In genomic region chr1:1538989-1539309, GRCh38 we compare ENCODE assay signal across 9 cellular contexts. TPM values are rescaled to one million over a fixed set of nuclear protein-coding genes. Genes with fewer than 3 reads are reported as not detected.
DNase-seq lines count a peak whose midpoint lies in the region; ATAC-seq and TF ChIP-seq lines count a peak whose summit lies in the region.
"Had no signal": no experiment of that assay in that cellular context is flagged by ENCODE, and none has a peak within 500 bp of the region (broad histone marks: within the 10 kb centered on the region; RNA-seq: fewer than 3 reads in every experiment).

No MANE protein-coding gene starts in this region.

- H3K36me3 ChIP-seq in SK-N-MC (ENCODE audit: insufficient read depth, low read length): no peaks in the 10 kb centered on the region; the same call in 1 of the 2 replicates
- no peaks in the 10 kb centered on the region for H3K36me3 ChIP-seq in ovary

- ATAC-seq in GM21528 (IDR thresholded peaks at IDR 0.05; ENCODE audit: low FRiP score, unreplicated experiment): no peak

- H3K9ac ChIP-seq in SK-N-MC (ENCODE audit: insufficient read length): no peak overlapping the region

- 33 to 60% (median 54%) methylated on average over 18 of the region's 18 CpGs for WGBS in ovary, 3 donors
- 82 to 83% methylated on average over 15 to 18 of the region's 18 CpGs for WGBS in lower leg skin, 2 donors

- TF ChIP-seq EP300 in ovary (IDR thresholded peaks at IDR 0.05): no peak

- intact Hi-C loops in ovary (cut with DNase I) (no loop called here), lower leg skin (cut with DNase I; ENCODE audit: low total_unique reads) (no loop called here)

- no peaks in the 10 kb centered on the region for H3K27me3 ChIP-seq in ovary

- no peak for TF ChIP-seq POLR2A in ovary (IDR thresholded peaks at IDR 0.05)
- TF ChIP-seq POLR2A in lower leg skin (IDR thresholded peaks at IDR 0.05): no peak

- H3K27ac ChIP-seq in SK-N-MC: no peak overlapping the region
- peak overlapping the region in 1 of 2 donors; percentile 75 for H3K27ac ChIP-seq in ovary

- peaks cover 11% of the 10 kb centered on the region for H3K4me1 ChIP-seq in ovary (ENCODE audit: insufficient read depth)

- DNase-seq in AG10803 (ENCODE audit: low read depth): no peak
- DNase-seq in SK-N-MC (ENCODE audit: low read depth, low spot score): no peak
- DNase-seq in fibroblast of the aortic adventitia (ENCODE audit: low read depth): no peak
- DNase-seq in ovary: peak in 1 of 5 donors; percentile 50
- no peak for DNase-seq in hippocampal formation (lab: John Stamatoyannopoulos, UW)
- DNase-seq in lower leg skin (ENCODE audit: low spot score in 2 of 2): no peak
- no peak for DNase-seq in ecto neural progenitor cell (ENCODE audit: low spot score)
- DNase-seq: NCI-H1694 treated with DMSO at 0.1 percent for 48 hours had no signal

- H3K4me3 ChIP-seq in AG10803 (ENCODE audit: low read length): peak overlapping the region; percentile 69
- H3K4me3 ChIP-seq in SK-N-MC: peak overlapping the region; percentile 76
- peak overlapping the region; percentile 73 for H3K4me3 ChIP-seq in fibroblast of the aortic adventitia (ENCODE audit: low read depth, low read length)
- H3K4me3 ChIP-seq in ovary: peak overlapping the region; percentile 57
- H3K4me3 ChIP-seq in lower leg skin (ENCODE audit: low read depth, poor library complexity, severe bottlenecking): no peak overlapping the region

- no peaks in the 10 kb centered on the region for H3K9me3 ChIP-seq in SK-N-MC (ENCODE audit: low read depth, low read length)
- no peaks in the 10 kb centered on the region for H3K9me3 ChIP-seq in ovary

- TF ChIP-seq CTCF in AG10803 (conservative IDR thresholded peaks at IDR 0.05; ENCODE audit: low read length) (no peak), fibroblast of the aortic adventitia (IDR thresholded peaks at IDR 0.05; ENCODE audit: insufficient read depth, low read length) (no peak), ovary (IDR thresholded peaks at IDR 0.05) (no peak), lower leg skin (IDR thresholded peaks at IDR 0.05) (no peak)

RNA-seq across cellular contexts. Expression of gene TMEM240, which starts 1.5 kb away (rescaled TPM):
- total RNA-seq in fibroblast of the aortic adventitia (ENCODE audit: low replicate concordance) (0.82 and 3.6 TPM in 2 replicates), ovary (10 to 100 TPM in 3 of 7 donors, 1 to 10 TPM in 4; 6.2 to 20.8 (median 9.9) TPM), lower leg skin (1 to 10 TPM in 2 of 4 donors, under 1 TPM in 1, not detected in 1; 0.57 to 2.6 (median 2.0) TPM)
- 10 to 100 TPM in 1 of 2 donors, not detected in 1; 30.3 TPM for polyA plus RNA-seq in ovary

RNA-seq across cellular contexts. Expression of gene ATAD3A, which starts 27.0 kb away (rescaled TPM):
- 28.0 and 35.6 TPM in 2 replicates for total RNA-seq in fibroblast of the aortic adventitia (ENCODE audit: low replicate concordance)
- total RNA-seq in ovary: 10 to 100 TPM in 6 of 7 donors, 1 to 10 TPM in 1; 7.6 to 23.9 (median 17.8) TPM
- 10 to 100 TPM in 1 of 2 donors, 1 to 10 TPM in 1; 2.8 to 11.0 TPM for polyA plus RNA-seq in ovary
- total RNA-seq in lower leg skin: 10 to 100 TPM; 23.2 to 33.3 (median 26.9) TPM

RNA-seq across cellular contexts. Expression of gene SSU72, which starts 35.7 kb away (rescaled TPM):
- 42.8 and 78.2 TPM in 2 replicates for total RNA-seq in fibroblast of the aortic adventitia (ENCODE audit: low replicate concordance)
- total RNA-seq in ovary: 100 to 1,000 TPM in 6 of 7 donors, 10 to 100 TPM in 1; 91.9 to 119 (median 113) TPM
- 100 to 1,000 TPM in 1 of 2 donors, 10 to 100 TPM in 1; 72.3 to 107 TPM for polyA plus RNA-seq in ovary
- 100 to 1,000 TPM in 3 of 4 donors, 10 to 100 TPM in 1; 96.4 to 163 (median 123) TPM for total RNA-seq in lower leg skin
